In genomic region chr1:234554157-234554477, GRCh38 we compare ENCODE assay signal across 19 cellular contexts. TPM values are rescaled to one million over a fixed set of nuclear protein-coding genes. Genes with fewer than 3 reads are reported as not detected.
DNase-seq lines count a peak whose midpoint lies in the region; ATAC-seq and TF ChIP-seq lines count a peak whose summit lies in the region.
"Had no signal": no experiment of that assay in that cellular context is flagged by ENCODE, and none has a peak within 500 bp of the region (broad histone marks: within the 10 kb centered on the region; RNA-seq: fewer than 3 reads in every experiment).

No MANE protein-coding gene starts in this region.

- H3K27me3 ChIP-seq in breast epithelium = no peaks in the 10 kb centered on the region
- H3K27me3 ChIP-seq: BE2C, ovary, SJSA1 had no signal

- no peaks in the 10 kb centered on the region for H3K36me3 Mint-ChIP-seq in MCF 10A (ENCODE audit: insufficient read depth, unreplicated experiment)
- H3K36me3 Mint-ChIP-seq in mesothelial cell of epicardium = no peaks in the 10 kb centered on the region

- H3K27ac Mint-ChIP-seq in MCF 10A (ENCODE audit: low read depth, unreplicated experiment) (no peak overlapping the region), mesothelial cell of epicardium (peak overlapping the region; percentile 84)

- H3K4me3 Mint-ChIP-seq in MCF 10A (ENCODE audit: unreplicated experiment) (no peak overlapping the region), mesothelial cell of epicardium (no peak overlapping the region)

- no peaks in the 10 kb centered on the region for H3K4me1 ChIP-seq in breast epithelium

- no peak for ATAC-seq in GM18907 (IDR thresholded peaks at IDR 0.05; ENCODE audit: unreplicated experiment)
- ATAC-seq: left colon had no signal

- H3K27ac ChIP-seq in breast epithelium (peak overlapping the region; percentile 15 to 70), coronary artery (peak overlapping the region in 1 of 2 donors; percentile 37), temporal lobe (ENCODE audit: low read depth, low read length) (peak overlapping the region; percentile 54)
- H3K27ac ChIP-seq: PC-9, SJSA1, VCaP had no signal

- no peak overlapping the region for H3K4me3 ChIP-seq in breast epithelium
- no peak overlapping the region for H3K4me3 ChIP-seq in coronary artery
- H3K4me3 ChIP-seq: ovary, PC-9, SJSA1 had no signal

- H3K9me3 Mint-ChIP-seq in MCF 10A (ENCODE audit: unreplicated experiment) (no peaks in the 10 kb centered on the region), mesothelial cell of epicardium (no peaks in the 10 kb centered on the region)

- intact Hi-C loops in breast epithelium (cut with DNase I; ENCODE audit: low total_unique reads) = no loop called here
- intact Hi-C loops in MCF 10A (cut with micrococcal nuclease) = no loop called here

- no peak for TF ChIP-seq CTCF in breast epithelium (IDR thresholded peaks at IDR 0.05)
- TF ChIP-seq CTCF in MCF 10A (IDR thresholded peaks at IDR 0.05; ENCODE audit: unreplicated experiment) = no peak
- no peak for TF ChIP-seq CTCF in coronary artery (IDR thresholded peaks at IDR 0.05)
- no peak for TF ChIP-seq CTCF in mesothelial cell of epicardium (IDR thresholded peaks at IDR 0.05; ENCODE audit: unreplicated experiment)

- no TSS peak for BruUV-seq in MCF 10A (replicated peaks; lab: Mats Ljungman, UMichigan)

- DNase-seq in breast epithelium (ENCODE audit: low spot score in 2 of 2) (peak; percentile 28 to 36), MCF 10A (ENCODE audit: unreplicated experiment) (no peak), coronary artery (ENCODE audit: low spot score) (peak; percentile 49), mesothelial cell of epicardium (ENCODE audit: low spot score in 2 of 2, unreplicated experiment in 2 of 2) (peak in 1 of 2 experiments; percentile 27), cortex of kidney (lab: John Stamatoyannopoulos, UW) (no peak), midbrain (lab: John Stamatoyannopoulos, UW) (no peak)
- DNase-seq: Calu3; NCI-H1417 treated with DMSO at 0.1 percent for 48 hours; PC-9; stimulated activated CD4-positive, alpha-beta T cell treated with anti-CD3 and anti-CD28 coated beads, Interleukin-1b, Interleukin-23, amount 100 ng/mL, for 48 hours; stimulated activated naive CD4-positive, alpha-beta T cell treated with Interleukin-2 at 50 U/mL for 16 hours; T-helper 2 cell had no signal

- no peaks in the 10 kb centered on the region for H3K27me3 Mint-ChIP-seq in MCF 10A (ENCODE audit: insufficient read depth, unreplicated experiment)
- peaks cover 2% of the 10 kb centered on the region for H3K27me3 Mint-ChIP-seq in mesothelial cell of epicardium (ENCODE audit: low read depth)

- no peaks in the 10 kb centered on the region for H3K4me1 Mint-ChIP-seq in MCF 10A (ENCODE audit: insufficient read depth, unreplicated experiment)
- H3K4me1 Mint-ChIP-seq in mesothelial cell of epicardium = peaks cover 38% of the 10 kb centered on the region

- CTCF ChIA-PET in MCF 10A (lab: Yijun Ruan, JAX) = interaction anchor here (0.6 to 2.1 kb wide), 5 partner anchors 10 to 547 kb away, joined by 3 to 6 read pairs (median 4); no protein-coding TSS in a partner anchor

- no peaks in the 10 kb centered on the region for H3K36me3 ChIP-seq in breast epithelium
- H3K36me3 ChIP-seq: BE2C, ovary, SJSA1 had no signal

- no peaks in the 10 kb centered on the region for H3K9me3 ChIP-seq in breast epithelium
- H3K9me3 ChIP-seq: BE2C, ovary, SJSA1 had no signal

- POLR2A ChIA-PET in MCF 10A (lab: Yijun Ruan, JAX) = interaction anchor here (0.7 to 2.8 kb wide), 11 partner anchors 9 to 551 kb away, joined by 3 to 18 read pairs (median 4); no protein-coding TSS in a partner anchor

- TF ChIP-seq POLR2A in breast epithelium (IDR thresholded peaks at IDR 0.05) = no peak

RNA-seq across cellular contexts. Expression of gene IRF2BP2, which starts 55.9 kb away (rescaled TPM):
- total RNA-seq in breast epithelium (100 to 1,000 TPM in 1 of 3 donors, 10 to 100 TPM in 2; 60.3 to 108 (median 84.9) TPM), MCF 10A (2022) (149 and 217 TPM in 2 replicates), mesothelial cell of epicardium (130 to 134 TPM (median 130 TPM) in 3 replicates), temporal lobe (85.6 TPM)

Comparison
In these comparisons a context has a peak if more than half of its experiments do, and no peak if none do; other contexts are left out.
1. DNase-seq: peak in breast epithelium (2 of 2) and coronary artery (single experiment); none in MCF 10A (single experiment), cortex of kidney (single experiment) and midbrain (single experiment).